In genomic region chr9:127876026-127876763, GRCh38 we compare ENCODE assay signal across 2 cellular contexts.
TF ChIP-seq lines count a peak whose summit lies in the region.

No MANE protein-coding gene starts in this region.

TF ChIP-seq in K562, 482 proteins besides CTCF, POLR2A, EP300 and RAD21:
- TF ChIP-seq HES1 (IDR thresholded peaks at IDR 0.05; ENCODE audit: low read depth) (no peak), SMARCB1 (IDR thresholded peaks at IDR 0.05; ENCODE audit: insufficient read length, low read depth) (no peak), FOS (IDR thresholded peaks at IDR 0.05; ENCODE audit: extremely low read depth, insufficient read length) (no peak), STAG1 (CRISPR knock-in tag; IDR thresholded peaks at IDR 0.05; ENCODE audit: borderline replicate concordance) (no peak), ZFP36 (IDR thresholded peaks at IDR 0.05; ENCODE audit: low read depth, low read length, partially characterized antibody) (peak; percentile 93), BCOR (IDR thresholded peaks at IDR 0.05) (peak; percentile 49; the same call in 1 of the 2 replicates), RBFOX2 (IDR thresholded peaks at IDR 0.05; ENCODE audit: low read depth, low read length) (0 out of 2 replicates have a peak, but pooled peaks have one; percentile 20)

TF ChIP-seq in neural cell, 6 proteins besides CTCF, POLR2A, EP300 and RAD21:
- TF ChIP-seq POLR2AphosphoS5 (IDR thresholded peaks at IDR 0.05) (no peak), SMC3 (conservative IDR thresholded peaks at IDR 0.05; ENCODE audit: poor library complexity) (no peak), REST (IDR thresholded peaks at IDR 0.05; ENCODE audit: borderline replicate concordance) (no peak), TAF1 (IDR thresholded peaks at IDR 0.05; ENCODE audit: low read depth) (no peak), MXI1 (conservative IDR thresholded peaks at IDR 0.05; ENCODE audit: poor library complexity, severe bottlenecking) (no peak), EZH2 (IDR thresholded peaks at IDR 0.05; ENCODE audit: borderline replicate concordance, insufficient read depth, low read length, poor library complexity, severe bottlenecking) (no peak)
